17 cellular contexts compared by ENCODE assay signal in the genomic region with DNA sequence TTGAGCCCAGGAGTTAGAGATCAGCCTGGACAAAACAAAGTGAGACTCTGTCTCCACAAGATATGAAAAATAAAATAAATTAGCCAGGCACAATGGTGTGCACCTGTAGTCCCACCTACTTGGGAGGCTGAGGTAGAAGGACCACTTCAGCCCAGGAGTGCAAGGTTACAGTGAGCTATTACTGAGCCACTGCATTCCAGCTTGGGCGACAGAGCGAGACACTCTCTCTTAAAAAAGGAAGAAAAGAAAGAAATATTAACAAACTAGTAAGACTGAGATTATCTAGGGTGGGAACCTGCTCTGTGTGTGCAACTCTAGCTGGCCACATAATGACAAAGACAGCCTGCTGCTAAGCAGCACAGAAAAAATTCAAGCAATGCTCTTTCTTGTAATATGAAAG.
DNase-seq lines count a peak whose midpoint lies in the region; ATAC-seq and TF ChIP-seq lines count a peak whose summit lies in the region.
"Had no signal": no experiment of that assay in that cellular context is flagged by ENCODE, and none has a peak within 500 bp of the region (broad histone marks: within the 10 kb centered on the region; RNA-seq: fewer than 3 reads in every experiment).

No MANE protein-coding gene starts in this region.

- DNase-seq in endodermal cell: no peak
- peak; percentile 56 for DNase-seq in renal cortical epithelial cell (ENCODE audit: low read depth)
- no peak for DNase-seq in CD1c-positive myeloid dendritic cell (ENCODE audit: extremely low spot score)
- no peak for DNase-seq in activated T-cell treated with anti-CD3 and anti-CD28 coated beads, Interleukin-2, amount 50 U/mL, for 72 hours
- DNase-seq: activated naive CD8-positive, alpha-beta T cell treated with anti-CD3 and anti-CD28 coated beads, Interleukin-2, amount 10 ng/mL, durations not matched to agents 7 days and 5 days; activated T-cell treated with anti-CD3 and anti-CD28 coated beads, Interleukin-2, amount 50 U/mL, for 48 hours; caudate nucleus; CD4-positive, CD25-positive, alpha-beta regulatory T cell; effector CD8-positive, alpha-beta T cell; NCI-H1694; PC-3; psoas muscle; stimulated activated naive CD4-positive, alpha-beta T cell treated with Interleukin-2 at 50 U/mL for 16 hours had no signal

- H3K9ac ChIP-seq in HUES48 (ENCODE audit: low read depth, low read length): no peak overlapping the region
- no peak overlapping the region for H3K9ac ChIP-seq in endodermal cell (ENCODE audit: extremely low read depth, low read length, poor library complexity, severe bottlenecking)

- no peak overlapping the region for H3K4me3 Mint-ChIP-seq in endodermal cell
- H3K4me3 Mint-ChIP-seq in activated T-cell treated with anti-CD3 and anti-CD28 coated beads, Interleukin-2, amount 50 U/mL, for 72 hours: no peak overlapping the region
- H3K4me3 Mint-ChIP-seq: activated naive CD8-positive, alpha-beta T cell treated with anti-CD3 and anti-CD28 coated beads, Interleukin-2, amount 10 ng/mL, durations not matched to agents 7 days and 5 days; CD4-positive, CD25-positive, alpha-beta regulatory T cell had no signal

- 87% methylated on average over 2 of the region's 2 CpGs; no CpG with 5 or more reads in 1 of the 2 experiments for WGBS in endodermal cell (ENCODE audit: insufficient coverage in 1 of 2, insufficient read length in 1 of 2), 2 experiments

- peaks cover 54% of the 10 kb centered on the region for H3K4me1 Mint-ChIP-seq in endodermal cell
- peaks cover 5% of the 10 kb centered on the region for H3K4me1 Mint-ChIP-seq in activated T-cell treated with anti-CD3 and anti-CD28 coated beads, Interleukin-2, amount 50 U/mL, for 72 hours (ENCODE audit: low read depth)

- peak overlapping the region; percentile 67 for H3K27ac Mint-ChIP-seq in endodermal cell
- no peak overlapping the region for H3K27ac Mint-ChIP-seq in activated T-cell treated with anti-CD3 and anti-CD28 coated beads, Interleukin-2, amount 50 U/mL, for 72 hours
- H3K27ac Mint-ChIP-seq: activated naive CD8-positive, alpha-beta T cell treated with anti-CD3 and anti-CD28 coated beads, Interleukin-2, amount 10 ng/mL, durations not matched to agents 7 days and 5 days; CD4-positive, CD25-positive, alpha-beta regulatory T cell had no signal

- no peak for TF ChIP-seq CTCF in endodermal cell (conservative IDR thresholded peaks at IDR 0.05)

- H3K4me1 ChIP-seq in HUES48 (ENCODE audit: control insufficient read depth, insufficient read depth, low read length): peaks cover 39% of the 10 kb centered on the region
- H3K4me1 ChIP-seq in endodermal cell (ENCODE audit: control insufficient read depth, insufficient read depth, low read length): peaks cover 3% of the 10 kb centered on the region

- H3K9me3 ChIP-seq in HUES48 (ENCODE audit: control insufficient read depth, insufficient read depth, low read length): no peaks in the 10 kb centered on the region
- no peaks in the 10 kb centered on the region for H3K9me3 ChIP-seq in endodermal cell (ENCODE audit: control insufficient read depth, low read length)
- H3K9me3 ChIP-seq: psoas muscle had no signal

- H3K27ac ChIP-seq in HUES48 (ENCODE audit: low read depth, low read length) (peak overlapping the region; percentile 29), endodermal cell (ENCODE audit: low read depth, low read length) (peak overlapping the region; percentile 72)
- H3K27ac ChIP-seq: psoas muscle had no signal

- H3K27me3 Mint-ChIP-seq in endodermal cell (ENCODE audit: insufficient read depth): no peaks in the 10 kb centered on the region
- no peaks in the 10 kb centered on the region for H3K27me3 Mint-ChIP-seq in activated T-cell treated with anti-CD3 and anti-CD28 coated beads, Interleukin-2, amount 50 U/mL, for 72 hours (ENCODE audit: low read depth)

- no peaks in the 10 kb centered on the region for H3K9me3 Mint-ChIP-seq in endodermal cell
- peaks cover 0 to 2% of the 10 kb centered on the region in 2 donors for H3K9me3 Mint-ChIP-seq in activated T-cell treated with anti-CD3 and anti-CD28 coated beads, Interleukin-2, amount 50 U/mL, for 72 hours
- H3K9me3 Mint-ChIP-seq: activated naive CD8-positive, alpha-beta T cell treated with anti-CD3 and anti-CD28 coated beads, Interleukin-2, amount 10 ng/mL, durations not matched to agents 7 days and 5 days had no signal

- peak; percentile 66 for ATAC-seq in GM19438 (IDR thresholded peaks at IDR 0.05; ENCODE audit: low read depth, unreplicated experiment)
- ATAC-seq in activated CD4-positive, CD25-positive, alpha-beta regulatory T cell treated with anti-CD3 and anti-CD28 coated beads, Interleukin-2, amount 50 U/mL, for 24 hours: no peak
- no peak for ATAC-seq in GM19324 (IDR thresholded peaks at IDR 0.05; ENCODE audit: low FRiP score, unreplicated experiment)
- no peak for ATAC-seq in activated T-cell treated with anti-CD3 and anti-CD28 coated beads, Interleukin-2, amount 50 U/mL, for 72 hours (replicated peaks in 1 of 2)
- ATAC-seq: PC-3, psoas muscle had no signal

- H3K4me3 ChIP-seq in HUES48 (ENCODE audit: low read depth, low read length) (no peak overlapping the region), endodermal cell (ENCODE audit: low read length) (no peak overlapping the region)
- H3K4me3 ChIP-seq: psoas muscle had no signal

- H3K27me3 ChIP-seq in HUES48 (ENCODE audit: control insufficient read depth, insufficient read depth, low read length): no peaks in the 10 kb centered on the region
- H3K27me3 ChIP-seq in endodermal cell (ENCODE audit: control insufficient read depth, insufficient read depth, low read length, poor library complexity, severe bottlenecking): no peaks in the 10 kb centered on the region

- peaks cover 17% of the 10 kb centered on the region for H3K36me3 Mint-ChIP-seq in endodermal cell (ENCODE audit: low read depth)
- no peaks in the 10 kb centered on the region for H3K36me3 Mint-ChIP-seq in activated T-cell treated with anti-CD3 and anti-CD28 coated beads, Interleukin-2, amount 50 U/mL, for 72 hours (ENCODE audit: insufficient read depth in 2 of 2)
- H3K36me3 Mint-ChIP-seq: CD4-positive, CD25-positive, alpha-beta regulatory T cell had no signal

- H3K36me3 ChIP-seq in HUES48 (ENCODE audit: control insufficient read depth, insufficient read depth, low read length) (0 out of 2 replicates have a peak, but pooled peaks cover 3% of the 10 kb centered on the region), endodermal cell (ENCODE audit: control insufficient read depth, insufficient read depth, low read length) (peaks cover 16% of the 10 kb centered on the region)
